ENCODE assay signal across 8 cellular contexts in the genomic region with DNA sequence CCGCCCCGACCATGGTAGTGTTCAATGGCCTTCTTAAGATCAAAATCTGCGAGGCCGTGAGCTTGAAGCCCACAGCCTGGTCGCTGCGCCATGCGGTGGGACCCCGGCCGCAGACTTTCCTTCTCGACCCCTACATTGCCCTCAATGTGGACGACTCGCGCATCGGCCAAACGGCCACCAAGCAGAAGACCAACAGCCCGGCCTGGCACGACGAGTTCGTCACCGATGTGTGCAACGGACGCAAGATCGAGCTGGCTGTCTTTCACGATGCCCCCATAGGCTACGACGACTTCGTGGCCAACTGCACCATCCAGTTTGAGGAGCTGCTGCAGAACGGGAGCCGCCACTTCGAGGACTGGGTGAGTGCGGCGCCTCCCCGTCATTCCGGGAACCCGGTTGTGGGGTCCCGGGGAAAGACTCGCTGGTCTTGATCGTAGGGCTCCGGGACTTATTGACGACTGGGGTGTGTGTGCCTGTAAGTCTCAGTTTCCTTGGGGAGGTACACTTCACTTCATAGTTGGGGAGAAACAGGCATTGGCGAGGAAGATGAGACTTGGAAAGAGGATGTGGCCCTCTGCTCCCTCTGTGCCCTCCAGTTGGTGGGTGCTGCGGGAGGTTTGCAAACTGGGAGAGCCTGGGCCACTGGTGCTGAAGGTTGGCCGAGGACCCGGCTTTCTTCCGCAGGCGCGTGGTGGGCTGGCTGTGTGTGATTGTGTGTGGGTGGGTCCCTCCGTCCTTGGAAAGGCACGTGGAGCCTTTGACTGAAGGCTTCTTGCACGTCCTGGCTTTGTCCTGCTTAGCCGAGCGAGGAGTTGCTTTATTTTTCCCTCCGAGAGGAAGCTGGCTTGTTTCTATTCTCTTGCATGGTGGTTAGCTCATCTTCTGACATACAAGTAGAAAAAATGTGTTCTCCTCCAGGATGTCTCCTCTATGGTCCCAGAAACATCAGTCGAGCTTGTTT. TPM values are rescaled to one million over a fixed set of nuclear protein-coding genes. Genes with fewer than 3 reads are reported as not detected.
DNase-seq lines count a peak whose midpoint lies in the region; ATAC-seq and TF ChIP-seq lines count a peak whose summit lies in the region.

No MANE protein-coding gene starts in this region.

- ATAC-seq in GM18519 (IDR thresholded peaks at IDR 0.05; ENCODE audit: low FRiP score, unreplicated experiment), result no peak
- no peak for ATAC-seq in HG02938 (IDR thresholded peaks at IDR 0.05; ENCODE audit: unreplicated experiment)

- peak overlapping the region; percentile 50 for H2BK120ac ChIP-seq in neuronal stem cell (ENCODE audit: low read depth, low read length)

- H4K91ac ChIP-seq in neuronal stem cell (ENCODE audit: low read depth, low read length, poor library complexity), result no peak overlapping the region

- H3K9ac ChIP-seq in neuronal stem cell (ENCODE audit: low read depth, low read length, poor library complexity), result peak overlapping the region; percentile 80

- DNase-seq in NOMO-1 (lab: John Stamatoyannopoulos, UW; ENCODE audit: unreplicated experiment in 2 of 2) (peak; percentile 14 to 47), foreskin fibroblast (peak; percentile 42 to 77), neuronal stem cell (ENCODE audit: low spot score) (no peak)
- DNase-seq in activated effector memory CD4-positive, alpha-beta T cell treated with Interleukin-2 at 50 U/mL for 16 hours, result peak; percentile 17
- DNase-seq in activated CD4-positive, CD25-positive, alpha-beta regulatory T cell (lab: John Stamatoyannopoulos, UW), result no peak

- H3K23ac ChIP-seq in neuronal stem cell (ENCODE audit: low read depth, low read length, poor library complexity), result no peak overlapping the region

- TF ChIP-seq CTCF in foreskin fibroblast (IDR thresholded peaks at IDR 0.05; ENCODE audit: low read depth, low read length), result no peak

- H3K27me3 ChIP-seq in neuronal stem cell (ENCODE audit: control insufficient read depth in 3 of 3, insufficient read depth in 3 of 3, low read depth in 1 of 3, low read length in 3 of 3), result peaks cover 0 to 30% (median 8%) of the 10 kb centered on the region in 3 experiments

- H2AFZ ChIP-seq in neuronal stem cell (ENCODE audit: low read length), result peak overlapping the region; percentile 96

- H3K27ac ChIP-seq in neuronal stem cell (replicated peaks; ENCODE audit: low read length), result no peak overlapping the region

- H3K36me3 ChIP-seq in neuronal stem cell (replicated peaks in 1 of 2; ENCODE audit: control insufficient read depth in 2 of 2, insufficient read depth in 2 of 2, low read length in 2 of 2), result no peaks in the 10 kb centered on the region

- peak overlapping the region; percentile 89 for H4K8ac ChIP-seq in neuronal stem cell (ENCODE audit: low read depth, low read length)

- H2BK12ac ChIP-seq in neuronal stem cell (ENCODE audit: low read length), result peak overlapping the region; percentile 97

- H3K14ac ChIP-seq in neuronal stem cell (ENCODE audit: low read length), result peak overlapping the region; percentile 90

- peak overlapping the region; percentile 94 for H3K4ac ChIP-seq in neuronal stem cell (ENCODE audit: low read length)

- no CpG with 5 or more reads among the region's 54 CpGs for WGBS in neuronal stem cell (ENCODE audit: extremely low coverage in 2 of 2, insufficient read length in 2 of 2, insufficient replicate concordance in 1 of 2), 2 donors

- H2BK5ac ChIP-seq in neuronal stem cell (ENCODE audit: low read length), result peak overlapping the region; percentile 67

- peak overlapping the region; percentile 98 for H3K4me2 ChIP-seq in neuronal stem cell (ENCODE audit: insufficient read depth, low read length, poor library complexity, severe bottlenecking)

- peak overlapping the region; percentile 96 for H3K18ac ChIP-seq in neuronal stem cell (ENCODE audit: low read length)

- H2BK15ac ChIP-seq in neuronal stem cell (ENCODE audit: low read length), result peak overlapping the region; percentile 86

- peaks cover 12 to 18% of the 10 kb centered on the region in 2 donors for H3K4me1 ChIP-seq in neuronal stem cell (ENCODE audit: control insufficient read depth in 2 of 2, insufficient read depth in 1 of 2, low read depth in 1 of 2, low read length in 2 of 2)

- H2AK5ac ChIP-seq in neuronal stem cell (ENCODE audit: low read depth, low read length), result peak overlapping the region; percentile 32

- peaks cover 7% of the 10 kb centered on the region for H3K79me1 ChIP-seq in neuronal stem cell (ENCODE audit: low read depth, low read length)

- H3K9me3 ChIP-seq in neuronal stem cell (replicated peaks in 1 of 2; ENCODE audit: control insufficient read depth in 2 of 2, insufficient read depth in 1 of 2, low read depth in 1 of 2, low read length in 2 of 2), result no peaks in the 10 kb centered on the region

- H3K4me3 ChIP-seq in GM08714 (ENCODE audit: low read length), result peak overlapping the region; percentile 80
- H3K4me3 ChIP-seq in foreskin fibroblast (ENCODE audit: low read depth in 1 of 2, low read length in 2 of 2), result peak overlapping the region; percentile 75 to 88
- peak overlapping the region; percentile 70 to 80 for H3K4me3 ChIP-seq in neuronal stem cell (ENCODE audit: low read length in 2 of 2)

RNA-seq across cellular contexts. Expression of a gene that starts 0.9 kb away (rescaled TPM):
- 2.1 TPM for polyA plus RNA-seq in neuronal stem cell (2013, experiment 1 of 2)
- polyA plus RNA-seq in neuronal stem cell (2013, experiment 2 of 2), result 1.7 TPM

RNA-seq across cellular contexts. Expression of a gene that starts 41.3 kb away (rescaled TPM):
- 12.1 TPM for polyA plus RNA-seq in neuronal stem cell (2013, experiment 1 of 2)
- 11.7 TPM for polyA plus RNA-seq in neuronal stem cell (2013, experiment 2 of 2)

Comparison
In these comparisons a context has a peak if more than half of its experiments do, and no peak if none do; other contexts are left out.
1. DNase-seq: peak in NOMO-1 (2 of 2), activated effector memory CD4-positive, alpha-beta T cell treated with Interleukin-2 at 50 U/mL for 16 hours (single experiment) and foreskin fibroblast (2 of 2); none in neuronal stem cell (single experiment) and activated CD4-positive, CD25-positive, alpha-beta regulatory T cell (0 of 4).
2. Peak in every context shown above with its lines, with median percentiles within 50 percentile points of each other: H3K4me3 ChIP-seq.